In genomic region chr17:50549256-50549941, GRCh38 we compare ENCODE assay signal across 21 cellular contexts. TPM values are rescaled to one million over a fixed set of nuclear protein-coding genes. Genes with fewer than 3 reads are reported as not detected.
DNase-seq lines count a peak whose midpoint lies in the region; ATAC-seq, FAIRE-seq and TF ChIP-seq lines count a peak whose summit lies in the region.
"Had no signal": no experiment of that assay in that cellular context is flagged by ENCODE, and none has a peak within 500 bp of the region (broad histone marks: within the 10 kb centered on the region; RNA-seq: fewer than 3 reads in every experiment).

No MANE protein-coding gene starts in this region.

- intact Hi-C loops in kidney (cut with DNase I), result loop anchor here (5.0 to 10.0 kb wide), 3 partner anchors 78 to 405 kb away; no protein-coding TSS in a partner anchor

- DNase-seq in HTR-8/SVneo (ENCODE audit: insufficient read length, low spot score) (no peak), SJCRH30 (no peak), kidney (peak; percentile 66), neural crest cell (ENCODE audit: low read depth, low spot score) (no peak), GM23338 (ENCODE audit: low spot score) (no peak), mesothelial cell of epicardium (ENCODE audit: low spot score in 2 of 2, unreplicated experiment in 2 of 2) (no peak)
- no peak for DNase-seq in activated naive CD4-positive, alpha-beta T cell (lab: John Stamatoyannopoulos, UW)
- no peak for DNase-seq in stimulated activated CD8-positive, alpha-beta memory T cell treated with anti-CD3 and anti-CD28 coated beads, Interleukin-4, amount 100 ng/mL, for 48 hours
- DNase-seq: ACHN, C1 segment of cervical spinal cord, DMS79 treated with DMSO at 0.1 percent for 48 hours, Karpas-422, MG63, NCI-H1048, NCI-H1436, NCI-H1930, NCI-H226, NCI-H524, PC-3 had no signal

- H3K4me3 Mint-ChIP-seq in neural crest cell (peak overlapping the region; percentile 49), GM23338 (no peak overlapping the region), mesothelial cell of epicardium (no peak overlapping the region)

- no peak for TF ChIP-seq CTCF in kidney (IDR thresholded peaks at IDR 0.05; ENCODE audit: borderline replicate concordance, extremely low read depth, insufficient read depth)
- TF ChIP-seq CTCF in neural crest cell (conservative IDR thresholded peaks at IDR 0.05), result no peak
- no peak; a peak in 1 of 4 replicates for TF ChIP-seq CTCF in GM23338 (conservative IDR thresholded peaks at IDR 0.05; ENCODE audit: low read depth in 2 of 2)
- TF ChIP-seq CTCF in mesothelial cell of epicardium (IDR thresholded peaks at IDR 0.05; ENCODE audit: unreplicated experiment), result no peak

- H3K9me2 ChIP-seq in GM23338 (ENCODE audit: insufficient read depth), result no peaks in the 10 kb centered on the region

- H3K4me1 Mint-ChIP-seq in neural crest cell (peaks cover 5% of the 10 kb centered on the region), GM23338 (peaks cover 10% of the 10 kb centered on the region; the same call in 2 of the 3 replicates), mesothelial cell of epicardium (peaks cover 6% of the 10 kb centered on the region)

- H3K9me3 ChIP-seq in SJCRH30 (replicated peaks) (no peaks in the 10 kb centered on the region), kidney (ENCODE audit: control insufficient read depth in 1 of 2, low read length in 2 of 2) (no peaks in the 10 kb centered on the region)
- H3K9me3 ChIP-seq: MG63 had no signal

- H3K9ac ChIP-seq in kidney (ENCODE audit: low read length in 2 of 2), result no peak overlapping the region

- H3K4me1 ChIP-seq in SJCRH30 (peaks cover 8% of the 10 kb centered on the region), kidney (ENCODE audit: control insufficient read depth in 1 of 2, insufficient read depth in 1 of 2, low read depth in 1 of 2, low read length in 2 of 2) (peaks cover 4 to 9% of the 10 kb centered on the region in 2 donors), GM23338 (ENCODE audit: insufficient read depth) (peaks cover 9% of the 10 kb centered on the region; the same call in 1 of the 2 replicates)

- no peaks in the 10 kb centered on the region for H4K20me1 ChIP-seq in GM23338 (replicated peaks; ENCODE audit: insufficient read depth)

- FAIRE-seq in HTR-8/SVneo (lab: Jason Lieb, UNC), result peak; percentile 51
- FAIRE-seq in kidney (lab: Jason Lieb, UNC), result no peak
- FAIRE-seq: GM19239 had no signal

- H3K9me3 Mint-ChIP-seq in neural crest cell (no peaks in the 10 kb centered on the region), GM23338 (no peaks in the 10 kb centered on the region), mesothelial cell of epicardium (no peaks in the 10 kb centered on the region)

- peak overlapping the region; percentile 37 for H3K27ac ChIP-seq in SJCRH30
- no peak overlapping the region for H3K27ac ChIP-seq in kidney (ENCODE audit: low read depth in 2 of 2, low read length in 2 of 2)
- H3K27ac ChIP-seq in GM23338 (ENCODE audit: low read depth), result no peak overlapping the region

- no peaks in the 10 kb centered on the region for H3K27me3 ChIP-seq in SJCRH30
- no peaks in the 10 kb centered on the region for H3K27me3 ChIP-seq in GM23338 (ENCODE audit: insufficient read depth)
- H3K27me3 ChIP-seq: MG63 had no signal

- H3K79me2 ChIP-seq in GM23338 (replicated peaks; ENCODE audit: insufficient read depth), result no peaks in the 10 kb centered on the region

- H3K36me3 Mint-ChIP-seq in neural crest cell (ENCODE audit: low read depth) (no peaks in the 10 kb centered on the region), GM23338 (ENCODE audit: low read depth) (no peaks in the 10 kb centered on the region; the same call in 2 of the 3 replicates), mesothelial cell of epicardium (no peaks in the 10 kb centered on the region)

- H3F3A ChIP-seq in GM23338 (replicated peaks; ENCODE audit: low read depth), result no peaks in the 10 kb centered on the region

- H3K4me3 ChIP-seq in SJCRH30, result no peak overlapping the region
- no peak overlapping the region for H3K4me3 ChIP-seq in kidney (ENCODE audit: low read length in 2 of 2)
- H3K4me3 ChIP-seq in GM23338, result no peak overlapping the region
- H3K4me3 ChIP-seq: MG63 had no signal

- no peak overlapping the region for H3K4me2 ChIP-seq in GM23338

- H3K36me3 ChIP-seq in SJCRH30 (no peaks in the 10 kb centered on the region), kidney (ENCODE audit: control insufficient read depth in 1 of 2, insufficient read depth in 2 of 2, low read length in 2 of 2) (peaks cover 0 to under 1% of the 10 kb centered on the region in 2 donors), GM23338 (ENCODE audit: insufficient read depth) (no peaks in the 10 kb centered on the region)

- no peak for ATAC-seq in GM23338
- ATAC-seq: PC-3 had no signal

- no peak overlapping the region for H2AFZ ChIP-seq in GM23338

- H3K27ac Mint-ChIP-seq in neural crest cell (ENCODE audit: unreplicated experiment), result no peak overlapping the region
- no peak overlapping the region for H3K27ac Mint-ChIP-seq in GM23338
- H3K27ac Mint-ChIP-seq in mesothelial cell of epicardium, result no peak overlapping the region

- peaks cover 6% of the 10 kb centered on the region for H3K27me3 Mint-ChIP-seq in neural crest cell (ENCODE audit: low read depth)
- peaks cover 16% of the 10 kb centered on the region for H3K27me3 Mint-ChIP-seq in GM23338 (ENCODE audit: insufficient read depth, low read depth, poor library complexity)
- peaks cover 3% of the 10 kb centered on the region for H3K27me3 Mint-ChIP-seq in mesothelial cell of epicardium (ENCODE audit: low read depth)

TF ChIP-seq in GM23338, 12 proteins besides CTCF, POLR2A, EP300 and RAD21 (continues in another document):
- no peak for TF ChIP-seq STAT1 (IDR thresholded peaks at IDR 0.05; ENCODE audit: unreplicated experiment)
- TF ChIP-seq CREB1 (CRISPR knock-in tag; IDR thresholded peaks at IDR 0.05; ENCODE audit: low read depth), result no peak

RNA-seq across cellular contexts. Expression of gene SPATA20, which starts 2.4 kb away (rescaled TPM):
- total RNA-seq in SJCRH30 (2014; rRNA removed; shearing (Covaris generic)), result 12.0 and 13.1 TPM in 2 replicates
- total RNA-seq in kidney (60.4 TPM), neural crest cell (24.4 and 25.8 TPM in 2 replicates), mesothelial cell of epicardium (71.3 to 71.7 TPM (median 71.4 TPM) in 3 replicates)
- polyA plus RNA-seq in kidney (ENCODE audit: insufficient read depth, low read depth, low replicate concordance) (52.7 TPM), GM23338 (2016; fragmentation: Nextera tagmentation; extraction: Ambion mirVana) (12.5 and 13.8 TPM in 2 replicates)
- 17.4 and 32.7 TPM in 2 replicates for total RNA-seq in GM23338 (2014; rRNA removed; shearing (Covaris generic))

RNA-seq across cellular contexts. Expression of gene CACNA1G, which starts 11.1 kb away (rescaled TPM):
- total RNA-seq in SJCRH30 (2014; rRNA removed; shearing (Covaris generic)), result 3.5 and 4.2 TPM in 2 replicates
- total RNA-seq in kidney (0.06 TPM), neural crest cell (1.1 TPM in 2 replicates), mesothelial cell of epicardium (26.1 to 29.0 TPM (median 26.9 TPM) in 3 replicates)
- polyA plus RNA-seq in kidney (ENCODE audit: insufficient read depth, low read depth, low replicate concordance) (not detected), GM23338 (2016; fragmentation: Nextera tagmentation; extraction: Ambion mirVana) (1.1 and 1.4 TPM in 2 replicates)
- 3.6 and 5.1 TPM in 2 replicates for total RNA-seq in GM23338 (2014; rRNA removed; shearing (Covaris generic))

RNA-seq across cellular contexts. Expression of gene EPN3, which starts 16.9 kb away (rescaled TPM):
- total RNA-seq in SJCRH30 (2014; rRNA removed; shearing (Covaris generic)), result not detected in 2 replicates
- total RNA-seq in kidney, result 5.0 TPM
- 28.7 TPM for polyA plus RNA-seq in kidney (ENCODE audit: insufficient read depth, low read depth, low replicate concordance)
- total RNA-seq in neural crest cell, result 0.11 TPM in 1 of 2 replicates, not detected in the other
- total RNA-seq in GM23338 (2014; rRNA removed; shearing (Covaris generic)), result 7.7 and 13.7 TPM in 2 replicates
- 2.2 and 2.3 TPM in 2 replicates for polyA plus RNA-seq in GM23338 (2016; fragmentation: Nextera tagmentation; extraction: Ambion mirVana)
- 14.2 to 15.1 TPM (median 14.7 TPM) in 3 replicates for total RNA-seq in mesothelial cell of epicardium
- total RNA-seq: H4 had no signal

RNA-seq across cellular contexts. Expression of gene MYCBPAP, which starts 41.2 kb away (rescaled TPM):
- not detected in 2 replicates for total RNA-seq in SJCRH30 (2014; rRNA removed; shearing (Covaris generic))
- total RNA-seq in kidney (0.72 TPM), neural crest cell (1.2 and 1.7 TPM in 2 replicates), mesothelial cell of epicardium (5.1 to 6.5 TPM (median 6.1 TPM) in 3 replicates)
- polyA plus RNA-seq in kidney (ENCODE audit: insufficient read depth, low read depth, low replicate concordance) (2.9 TPM), GM23338 (2016; fragmentation: Nextera tagmentation; extraction: Ambion mirVana) (1.7 and 1.8 TPM in 2 replicates)
- total RNA-seq in GM23338 (2014; rRNA removed; shearing (Covaris generic)), result 0.63 and 4.6 TPM in 2 replicates
- total RNA-seq: H4 had no signal
